Comparison of ENCODE assay signal across 16 cellular contexts in genomic region chr19:34994286-34994642, GRCh38. TPM values are rescaled to one million over a fixed set of nuclear protein-coding genes. Genes with fewer than 3 reads are reported as not detected.
DNase-seq lines count a peak whose midpoint lies in the region; ATAC-seq, FAIRE-seq and TF ChIP-seq lines count a peak whose summit lies in the region.
"Had no signal": no experiment of that assay in that cellular context is flagged by ENCODE, and none has a peak within 500 bp of the region (broad histone marks: within the 10 kb centered on the region; RNA-seq: fewer than 3 reads in every experiment).

No MANE protein-coding gene starts in this region.

- H3K4me1 ChIP-seq in hepatocyte (ENCODE audit: insufficient read depth) (peaks cover 19% of the 10 kb centered on the region), pancreas (peaks cover 13 to 22% (median 19%) of the 10 kb centered on the region in 3 donors), uterus (no peaks in the 10 kb centered on the region)

- H3K4me3 ChIP-seq in hepatocyte (no peak overlapping the region), pancreas (no peak overlapping the region), uterus (no peak overlapping the region)

- no peak for ATAC-seq in Right ventricle myocardium inferior
- no peak for ATAC-seq in left cardiac atrium
- ATAC-seq in pancreas, result no peak
- ATAC-seq: activated CD8-positive, alpha-beta T cell treated with anti-CD3 and anti-CD28 coated beads for 36 hours; activated T-helper 17 cell treated with anti-CD3 and anti-CD28 coated beads, Interleukin-2, amount 50 U/mL, for 72 hours had no signal

- DNase-seq in Right ventricle myocardium inferior (ENCODE audit: missing footprints) (peak; percentile 51), left cardiac atrium (no peak), hepatocyte (ENCODE audit: low spot score) (no peak), pancreas (peak in 2 of 6 donors; percentile 37 to 49), uterus (no peak), hepatic stellate cell (ENCODE audit: low spot score) (no peak), substantia nigra (lab: John Stamatoyannopoulos, UW) (no peak), glomerular visceral epithelial cell (ENCODE audit: extremely low spot score) (no peak)
- DNase-seq: activated CD8-positive, alpha-beta T cell treated with anti-CD3 and anti-CD28 coated beads for 36 hours; amniotic stem cell; CD4-positive, alpha-beta memory T cell; H9 had no signal

- no peaks in the 10 kb centered on the region for H3K9me2 ChIP-seq in hepatocyte (replicated peaks; ENCODE audit: insufficient read depth)

- H3K27ac ChIP-seq in hepatocyte, result peak overlapping the region; percentile 81
- peak overlapping the region in 3 of 4 donors; percentile 35 to 85 (median 75) for H3K27ac ChIP-seq in pancreas
- H3K27ac ChIP-seq in uterus, result peak overlapping the region; percentile 13 to 62
- H3K27ac ChIP-seq in substantia nigra (ENCODE audit: low read depth, low read length, poor library complexity, severe bottlenecking), result no peak overlapping the region

- TF ChIP-seq CTCF in hepatocyte (IDR thresholded peaks at IDR 0.05; ENCODE audit: poor library complexity) (no peak), pancreas (IDR thresholded peaks at IDR 0.05) (no peak), uterus (IDR thresholded peaks at IDR 0.05) (no peak)

- H2AFZ ChIP-seq in hepatocyte, result no peak overlapping the region

- H3K27me3 ChIP-seq in hepatocyte, result no peaks in the 10 kb centered on the region
- H3K27me3 ChIP-seq in pancreas, result no peaks in the 10 kb centered on the region
- H3K27me3 ChIP-seq in uterus, result no peaks in the 10 kb centered on the region

- 92% methylated on average over 9 of the region's 9 CpGs for WGBS in hepatocyte (ENCODE audit: low lambda C conversion rate, missing lambda C conversion rate)
- WGBS in pancreas, 2 donors, result 81 to 84% methylated on average over 9 of the region's 9 CpGs

- H3K36me3 ChIP-seq in hepatocyte (replicated peaks; ENCODE audit: insufficient read depth, low read depth) (no peaks in the 10 kb centered on the region), pancreas (no peaks in the 10 kb centered on the region), uterus (no peaks in the 10 kb centered on the region)

- FAIRE-seq in pancreas (lab: Jason Lieb, UNC), result no peak

- H3K4me2 ChIP-seq in hepatocyte, result no peak overlapping the region

- TF ChIP-seq POLR2A in uterus (IDR thresholded peaks at IDR 0.05), result no peak

- H4K20me1 ChIP-seq in hepatocyte (ENCODE audit: insufficient read depth, poor library complexity, severe bottlenecking), result no peaks in the 10 kb centered on the region

- H3K79me2 ChIP-seq in hepatocyte, result peaks cover 8% of the 10 kb centered on the region

- no peaks in the 10 kb centered on the region for H3K9me3 ChIP-seq in hepatocyte (ENCODE audit: low read depth)
- H3K9me3 ChIP-seq in pancreas, result no peaks in the 10 kb centered on the region
- H3K9me3 ChIP-seq in uterus, result no peaks in the 10 kb centered on the region

- intact Hi-C loops in Right ventricle myocardium inferior (cut with DNase I), result no loop called here
- intact Hi-C loops in left cardiac atrium (cut with DNase I), result no loop called here
- intact Hi-C loops in pancreas (cut with DNase I), result no loop called here
- intact Hi-C loops in uterus (cut with DNase I; ENCODE audit: low total_unique reads), result no loop called here

RNA-seq across cellular contexts. Expression of gene GRAMD1A, which starts 5.9 kb away (rescaled TPM):
- total RNA-seq in Right ventricle myocardium inferior (25.8 TPM), left cardiac atrium (10 to 100 TPM; 29.2 to 45.5 TPM), hepatocyte (34.8 and 35.4 TPM in 2 replicates), pancreas (10 to 100 TPM; 47.3 to 97.2 (median 87.4) TPM), uterus (10 to 100 TPM; 40.0 to 89.8 (median 52.2) TPM)
- polyA plus RNA-seq in hepatocyte (80.2 and 92.4 TPM in 2 replicates), pancreas (100 to 1,000 TPM in 1 of 2 donors, 10 to 100 TPM in 1; 49.7 to 137 TPM)

RNA-seq across cellular contexts. Expression of gene ZNF792, which starts 30.2 kb away (rescaled TPM):
- total RNA-seq in Right ventricle myocardium inferior (3.0 TPM), left cardiac atrium (1 to 10 TPM; 3.1 to 5.5 TPM), hepatocyte (9.5 and 10.6 TPM in 2 replicates), pancreas (1 to 10 TPM; 1.5 to 6.4 (median 2.6) TPM), uterus (10 to 100 TPM in 2 of 4 donors, 1 to 10 TPM in 2; 4.4 to 16.5 (median 10.7) TPM)
- polyA plus RNA-seq in hepatocyte (3.5 and 3.6 TPM in 2 replicates), pancreas (1 to 10 TPM; 1.0 to 1.6 TPM)

RNA-seq across cellular contexts. Expression of gene SCN1B, which starts 36.0 kb away (rescaled TPM):
- total RNA-seq in Right ventricle myocardium inferior, result 44.3 TPM
- total RNA-seq in left cardiac atrium, result 100 to 1,000 TPM in 1 of 2 donors, 10 to 100 TPM in 1; 73.6 to 163 TPM
- total RNA-seq in hepatocyte, result 0.20 and 0.60 TPM in 2 replicates
- 2.5 and 3.1 TPM in 2 replicates for polyA plus RNA-seq in hepatocyte
- total RNA-seq in pancreas, result 10 to 100 TPM in 1 of 6 donors, 1 to 10 TPM in 5; 2.9 to 11.0 (median 4.4) TPM
- polyA plus RNA-seq in pancreas, result 10 to 100 TPM; 14.0 to 15.1 TPM
- total RNA-seq in uterus, result 10 to 100 TPM in 1 of 4 donors, under 1 TPM in 3; 0.26 to 15.2 (median 0.78) TPM

RNA-seq across cellular contexts. Expression of gene HPN, which starts 47.3 kb away (rescaled TPM):
- total RNA-seq in Right ventricle myocardium inferior (5.5 TPM), left cardiac atrium (1 to 10 TPM; 5.6 to 7.2 TPM), hepatocyte (150 and 162 TPM in 2 replicates), pancreas (100 to 1,000 TPM in 4 of 6 donors, 10 to 100 TPM in 2; 93.0 to 146 (median 118) TPM), uterus (1 to 10 TPM in 2 of 4 donors, under 1 TPM in 2; 0.26 to 2.7 (median 0.68) TPM)
- polyA plus RNA-seq in hepatocyte (206 and 241 TPM in 2 replicates), pancreas (100 to 1,000 TPM; 208 to 238 TPM)
- total RNA-seq: A673, chondrocyte, glomerular endothelial cell had no signal
